1 cellular context compared by ENCODE assay signal in genomic region chr10:44960098-44960480, GRCh38.
TF ChIP-seq lines count a peak whose summit lies in the region.

No MANE protein-coding gene starts in this region.

TF ChIP-seq in GM23338, 12 proteins besides CTCF, POLR2A, EP300 and RAD21 (continued from another document):
- TF ChIP-seq ZNF462 (CRISPR knock-in tag; IDR thresholded peaks at IDR 0.05) (no peak), POLR2AphosphoS5 (IDR thresholded peaks at IDR 0.05; ENCODE audit: low read depth) (no peak), NANOG (IDR thresholded peaks at IDR 0.05; ENCODE audit: borderline replicate concordance) (no peak), ZNF331 (CRISPR knock-in tag; IDR thresholded peaks at IDR 0.05; ENCODE audit: low read depth) (no peak), EZH2phosphoT487 (IDR thresholded peaks at IDR 0.05; ENCODE audit: unreplicated experiment) (no peak)
